7 cellular contexts compared by ENCODE assay signal in the genomic region with DNA sequence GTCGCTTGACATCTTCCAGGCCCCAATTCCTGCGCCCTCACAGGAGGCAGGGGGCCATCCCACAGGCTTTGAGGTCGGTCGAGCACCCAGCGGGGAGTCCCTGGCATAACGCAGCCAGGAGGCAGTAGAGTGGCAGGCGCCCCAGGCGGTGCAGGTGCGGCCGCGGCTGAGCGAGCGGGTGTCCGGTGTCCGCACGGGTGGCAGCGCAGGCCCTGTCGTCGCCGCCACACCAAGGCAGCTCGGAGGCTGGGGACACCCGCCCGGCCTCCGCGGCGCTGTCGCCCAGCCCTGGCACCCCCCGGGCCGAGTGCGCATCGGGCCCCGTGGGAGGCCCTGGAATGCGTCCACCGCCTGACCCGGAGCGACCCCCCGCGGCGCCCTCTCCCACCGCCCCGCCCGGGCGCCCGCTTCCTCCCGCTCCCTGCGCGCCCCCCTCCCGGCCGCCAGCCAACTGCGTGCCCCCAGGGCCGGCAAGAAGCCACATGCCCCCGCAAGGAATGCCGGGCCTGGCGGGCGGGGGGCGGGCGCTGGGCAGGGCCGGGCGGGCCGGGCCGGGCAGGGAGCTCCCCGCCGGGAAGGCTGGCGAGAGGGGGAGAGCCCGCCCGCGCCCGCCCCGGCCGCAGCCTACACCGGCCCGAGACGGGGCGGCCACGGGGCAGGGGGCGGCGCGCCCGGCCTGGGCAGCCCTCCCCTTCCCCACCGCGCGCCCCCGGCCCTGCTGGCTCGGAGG. TPM values are rescaled to one million over a fixed set of nuclear protein-coding genes. Genes with fewer than 3 reads are reported as not detected.
DNase-seq lines count a peak whose midpoint lies in the region; ATAC-seq and TF ChIP-seq lines count a peak whose summit lies in the region.

No MANE protein-coding gene starts in this region.

- H3K4me2 ChIP-seq in DOHH2 (ENCODE audit: low read length) (peak overlapping the region; percentile 41), IMR-90 (ENCODE audit: low read depth, low read length) (peak overlapping the region; percentile 35; the same call in 1 of the 2 replicates)

- POLR2A ChIA-PET in IMR-90 (lab: Charles Lee; ENCODE audit: unreplicated experiment): no interaction called here
- POLR2A ChIA-PET in activated CD4-positive, alpha-beta memory T cell treated with anti-CD3 and anti-CD28 coated beads, Interleukin-2, amount 10 ng/mL, durations not matched to agents 7 days and 5 days (lab: Charles Lee): no interaction called here

- H3K4me1 ChIP-seq in DOHH2 (ENCODE audit: control insufficient read depth, low read length) (peaks cover 16% of the 10 kb centered on the region), IMR-90 (ENCODE audit: control insufficient read depth, insufficient read depth, low read length) (peaks cover 12% of the 10 kb centered on the region)

- peaks cover 29% of the 10 kb centered on the region for H3K27me3 Mint-ChIP-seq in activated CD4-positive, alpha-beta memory T cell treated with anti-CD3 and anti-CD28 coated beads, Interleukin-2, amount 10 ng/mL, durations not matched to agents 7 days and 5 days

- peaks cover 3% of the 10 kb centered on the region for H3K4me1 Mint-ChIP-seq in activated CD4-positive, alpha-beta memory T cell treated with anti-CD3 and anti-CD28 coated beads, Interleukin-2, amount 10 ng/mL, durations not matched to agents 7 days and 5 days

- no TSS peak for BruUV-seq in IMR-90 (replicated peaks; lab: Mats Ljungman, UMichigan)

- H3K4me3 Mint-ChIP-seq in activated CD4-positive, alpha-beta memory T cell treated with anti-CD3 and anti-CD28 coated beads, Interleukin-2, amount 10 ng/mL, durations not matched to agents 7 days and 5 days: peak overlapping the region; percentile 54

- no peak overlapping the region for H3K14ac ChIP-seq in IMR-90 (replicated peaks; ENCODE audit: low read depth, low read length)

- no peak for TF ChIP-seq RAD21 in IMR-90 (IDR thresholded peaks at IDR 0.05; ENCODE audit: low read length)

- H3K9me2 ChIP-seq in DOHH2 (replicated peaks; ENCODE audit: control insufficient read depth, low read length): no peaks in the 10 kb centered on the region

- no peak overlapping the region for H3K27ac Mint-ChIP-seq in activated CD4-positive, alpha-beta memory T cell treated with anti-CD3 and anti-CD28 coated beads, Interleukin-2, amount 10 ng/mL, durations not matched to agents 7 days and 5 days

- H3K79me2 ChIP-seq in DOHH2 (ENCODE audit: control insufficient read depth, low read length): no peaks in the 10 kb centered on the region

- no peak overlapping the region; the same call in 1 of the 2 replicates for H3K18ac ChIP-seq in IMR-90 (ENCODE audit: low read depth, low read length)

- peak overlapping the region; percentile 31 to 67; a peak in 2 of 4 replicates for H4K8ac ChIP-seq in IMR-90 (ENCODE audit: low read depth in 2 of 2, low read length in 2 of 2)

- DNase-seq in IMR-90 (no peak), germinal center (ENCODE audit: low spot score) (peak; percentile 61), occipital lobe (lab: John Stamatoyannopoulos, UW) (peak; percentile 22)
- no peak for DNase-seq in activated CD4-positive, alpha-beta memory T cell treated with anti-CD3 and anti-CD28 coated beads, Interleukin-2, amount 10 ng/mL, durations not matched to agents 7 days and 5 days

- H4K20me1 ChIP-seq in DOHH2 (ENCODE audit: control insufficient read depth, insufficient read depth, low read depth, low read length) (0 out of 2 replicates have a peak, but pooled peaks cover 8% of the 10 kb centered on the region), IMR-90 (ENCODE audit: insufficient read depth, low read length) (peaks cover 4% of the 10 kb centered on the region; the same call in 1 of the 2 replicates)

- 0 out of 2 replicates have a peak overlapping the region, but pooled peaks have one; percentile 27 for H2BK120ac ChIP-seq in IMR-90 (ENCODE audit: low read depth, low read length)

- H3K36me3 ChIP-seq in DOHH2 (ENCODE audit: control insufficient read depth, low read length) (peaks cover 5% of the 10 kb centered on the region), IMR-90 (ENCODE audit: control insufficient read depth, insufficient read depth, low read length) (peaks cover 6% of the 10 kb centered on the region; the same call in 1 of the 2 replicates)

- intact Hi-C loops in IMR-90 (cut with micrococcal nuclease): loop anchor here (2.0 kb wide), 1 partner anchor 34 kb away; the partner anchor contains the start of gene PRDM11

- TF ChIP-seq POLR2A in IMR-90 (IDR thresholded peaks at IDR 0.05; ENCODE audit: low read depth, low read length): no peak

- H3K9me3 ChIP-seq in DOHH2 (ENCODE audit: control insufficient read depth, insufficient read depth, low read length) (no peaks in the 10 kb centered on the region), IMR-90 (ENCODE audit: control insufficient read depth, insufficient read depth, low read length) (no peaks in the 10 kb centered on the region)

- H3K36me3 Mint-ChIP-seq in activated CD4-positive, alpha-beta memory T cell treated with anti-CD3 and anti-CD28 coated beads, Interleukin-2, amount 10 ng/mL, durations not matched to agents 7 days and 5 days (ENCODE audit: low read depth): no peaks in the 10 kb centered on the region

- peak overlapping the region; percentile 83 for H2AK9ac ChIP-seq in IMR-90 (replicated peaks; ENCODE audit: low read depth, low read length, poor library complexity)

- TF ChIP-seq CTCF in DOHH2 (IDR thresholded peaks at IDR 0.05; ENCODE audit: low read depth, low read length, poor library complexity, severe bottlenecking) (no peak), IMR-90 (conservative IDR thresholded peaks at IDR 0.05; ENCODE audit: low read depth, low read length) (peak; percentile 28; the same call in 1 of the 2 replicates)

- no peaks in the 10 kb centered on the region; a peak in 1 of 4 replicates for H3K79me1 ChIP-seq in IMR-90 (ENCODE audit: low read depth in 1 of 2, low read length in 2 of 2)

- peak overlapping the region; percentile 24; the same call in 1 of the 2 replicates for H3K23ac ChIP-seq in IMR-90 (ENCODE audit: low read depth, low read length)

- peaks cover 16% of the 10 kb centered on the region for H3K27me3 ChIP-seq in DOHH2 (ENCODE audit: control insufficient read depth, low read length)
- no peaks in the 10 kb centered on the region for H3K27me3 ChIP-seq in IMR-90 (ENCODE audit: control insufficient read depth, insufficient read depth, low read length)

- CTCF ChIA-PET in IMR-90 (lab: Yijun Ruan, JAX): no interaction called here
- CTCF ChIA-PET in activated CD4-positive, alpha-beta memory T cell treated with anti-CD3 and anti-CD28 coated beads, Interleukin-2, amount 10 ng/mL, durations not matched to agents 7 days and 5 days (lab: Charles Lee): no interaction called here

- dilution Hi-C loops in IMR-90 (cut with HindIII; ENCODE audit: low sequenced_read_pairs, unreplicated experiment): no loop called here

- H3K9me3 Mint-ChIP-seq in activated CD4-positive, alpha-beta memory T cell treated with anti-CD3 and anti-CD28 coated beads, Interleukin-2, amount 10 ng/mL, durations not matched to agents 7 days and 5 days: no peaks in the 10 kb centered on the region

- H3F3A ChIP-seq in DOHH2 (ENCODE audit: control insufficient read depth, insufficient read depth): no peaks in the 10 kb centered on the region

- peak; percentile 92 for ATAC-seq in IMR-90 (ENCODE audit: low read depth)
- no peak for ATAC-seq in HG03354 (IDR thresholded peaks at IDR 0.05; ENCODE audit: poor library complexity, severe bottlenecking, unreplicated experiment)
- no peak for ATAC-seq in HG02798 (IDR thresholded peaks at IDR 0.05; ENCODE audit: poor library complexity, unreplicated experiment)

- peak overlapping the region; percentile 89 for H2AFZ ChIP-seq in IMR-90 (replicated peaks; ENCODE audit: low read length, poor library complexity)

- no peak overlapping the region for H3K56ac ChIP-seq in IMR-90 (ENCODE audit: extremely low read depth, insufficient read depth, low read length)

- H3K4ac ChIP-seq in IMR-90 (ENCODE audit: low read depth, low read length): 0 out of 2 replicates have a peak overlapping the region, but pooled peaks have one; percentile 26

- 7% methylated on average over 35 of the region's 84 CpGs; no CpG with 5 or more reads in 1 of the 2 experiments for WGBS in IMR-90 (ENCODE audit: extremely low coverage in 2 of 2, insufficient read length in 1 of 2), 2 experiments

- H3K4me3 ChIP-seq in DOHH2 (ENCODE audit: low read length): peak overlapping the region; percentile 26; the same call in 1 of the 2 replicates
- H3K4me3 ChIP-seq in IMR-90 (ENCODE audit: insufficient read depth, low read depth, low read length): peak overlapping the region; percentile 42

- H3K27ac ChIP-seq in DOHH2 (ENCODE audit: low read depth, low read length): no peak overlapping the region
- H3K27ac ChIP-seq in IMR-90 (ENCODE audit: insufficient read depth, low read length): peak overlapping the region; percentile 47; the same call in 1 of the 2 replicates

- H2BK15ac ChIP-seq in IMR-90 (ENCODE audit: low read depth, low read length): no peak overlapping the region

- peak overlapping the region; percentile 7; the same call in 1 of the 2 replicates for H4K5ac ChIP-seq in IMR-90 (ENCODE audit: low read depth, low read length)

- peak overlapping the region; percentile 73; the same call in 1 of the 2 replicates for H2AK5ac ChIP-seq in IMR-90 (ENCODE audit: low read depth, low read length)

- in situ Hi-C loops in IMR-90 (cut with MboI; ENCODE audit: low sequenced_read_pairs): no loop called here

- H2BK20ac ChIP-seq in IMR-90 (ENCODE audit: low read depth, low read length): no peak overlapping the region

- peak overlapping the region; percentile 13; the same call in 1 of the 2 replicates for H4K91ac ChIP-seq in IMR-90 (ENCODE audit: insufficient read depth, low read depth, low read length)

- H3K9me1 ChIP-seq in IMR-90 (ENCODE audit: insufficient read depth, low read length): peaks cover 7% of the 10 kb centered on the region; the same call in 1 of the 2 replicates

- peak overlapping the region; percentile 73 for H2BK5ac ChIP-seq in IMR-90 (ENCODE audit: low read depth, low read length, poor library complexity, severe bottlenecking)

- no peak overlapping the region; the same call in 1 of the 2 replicates for H3K9ac ChIP-seq in IMR-90 (ENCODE audit: low read depth, low read length)

TF ChIP-seq in IMR-90, 13 proteins besides CTCF, POLR2A, EP300 and RAD21 (continues in another document):
- no peak for TF ChIP-seq RFX5 (IDR thresholded peaks at IDR 0.05; ENCODE audit: low read depth, low read length)
- TF ChIP-seq NFE2L2 (IDR thresholded peaks at IDR 0.05; ENCODE audit: low read depth, low read length): no peak
- no peak for TF ChIP-seq MAZ (IDR thresholded peaks at IDR 0.05; ENCODE audit: borderline replicate concordance, low read depth, low read length)
- no peak; the same call in 1 of the 2 replicates for TF ChIP-seq BHLHE40 (IDR thresholded peaks at IDR 0.05; ENCODE audit: low read depth, low read length)
- TF ChIP-seq SMC3 (IDR thresholded peaks at IDR 0.05; ENCODE audit: low read depth, low read length): no peak

RNA-seq across cellular contexts. Expression of gene PRDM11, which starts 33.9 kb away (rescaled TPM):
- 1.7 and 2.2 TPM in 2 replicates for total RNA-seq in IMR-90 (2012; rRNA removed)
- 2.2 and 2.7 TPM in 2 replicates for polyA plus RNA-seq in IMR-90 (2012; rRNA removed)
- polyA plus RNA-seq in IMR-90 (2012; cell fraction: cytosol; rRNA removed): 1.4 and 2.7 TPM in 2 replicates
- 4.6 and 5.9 TPM in 2 replicates for polyA plus RNA-seq in IMR-90 (2012; cell fraction: nucleus; rRNA removed; ENCODE audit: low replicate concordance)
- under 1 TPM; 0.78 to 0.85 TPM for total RNA-seq in activated CD4-positive, alpha-beta memory T cell treated with anti-CD3 and anti-CD28 coated beads, Interleukin-2, amount 10 ng/mL, durations not matched to agents 7 days and 5 days
- total RNA-seq in occipital lobe: 6.2 TPM

Comparison
In these comparisons a context has a peak if more than half of its experiments do, and no peak if none do; other contexts are left out.
1. DNase-seq: peak in germinal center (single experiment) and occipital lobe (single experiment); none in IMR-90 (single experiment) and activated CD4-positive, alpha-beta memory T cell treated with anti-CD3 and anti-CD28 coated beads, Interleukin-2, amount 10 ng/mL, durations not matched to agents 7 days and 5 days (single experiment).